In the genomic region with DNA sequence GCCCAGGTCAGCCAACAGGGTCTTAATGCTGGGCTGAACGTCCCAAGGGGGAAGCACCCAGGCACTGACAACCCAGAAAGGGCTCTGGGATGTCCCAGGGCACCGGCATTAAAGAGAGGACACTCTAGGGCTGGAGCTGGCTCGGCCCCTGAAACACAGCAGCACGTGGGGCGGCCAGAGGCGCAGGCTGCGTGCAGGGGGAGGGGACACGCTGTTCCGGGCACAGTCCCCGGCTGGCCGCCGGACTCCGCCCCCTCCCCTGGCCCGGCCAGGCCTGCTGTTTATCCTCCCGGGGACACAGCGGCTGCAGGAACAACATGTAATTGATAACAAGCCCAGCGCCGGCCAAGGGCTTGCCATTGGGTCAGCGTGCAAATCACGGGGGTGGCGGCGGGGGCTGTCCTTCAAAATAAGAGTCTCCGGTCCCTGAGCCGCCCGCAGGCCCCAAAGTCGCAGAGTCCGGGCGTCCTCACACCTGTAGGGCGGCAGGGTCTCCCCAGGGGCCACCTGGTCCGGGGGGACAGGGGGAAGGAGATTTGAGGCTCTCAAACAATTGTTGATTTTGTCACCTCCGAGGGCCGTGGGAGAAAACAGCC, we compare ENCODE assay signal across 8 cellular contexts. TPM values are rescaled to one million over a fixed set of nuclear protein-coding genes. Genes with fewer than 3 reads are reported as not detected.
A peak's percentile ranks its signal among the peaks of the same experiment; 100 is the strongest.
DNase-seq lines count a peak whose midpoint lies in the region; ATAC-seq and TF ChIP-seq lines count a peak whose summit lies in the region.

No MANE protein-coding gene starts in this region.

- H3K27me3 Mint-ChIP-seq in WTC11 (ENCODE audit: low read depth): peaks cover 23% of the 10 kb centered on the region

- H3K27me3 ChIP-seq in BJ (ENCODE audit: control insufficient read depth, insufficient read depth, low read length) (peaks cover 19% of the 10 kb centered on the region), muscle layer of colon (ENCODE audit: control insufficient read depth in 1 of 2, insufficient read depth in 2 of 2, low read length in 2 of 2) (peaks cover 0 to 6% of the 10 kb centered on the region in 2 donors)

- H3K36me3 ChIP-seq in BJ (ENCODE audit: control insufficient read depth, insufficient read depth, low read length) (no peaks in the 10 kb centered on the region), muscle layer of colon (ENCODE audit: insufficient read depth, low read length) (no peaks in the 10 kb centered on the region)

- no peak for TF ChIP-seq CTCF in BJ (IDR thresholded peaks at IDR 0.05; ENCODE audit: insufficient read depth, low read depth, low read length)
- TF ChIP-seq CTCF in WTC11 (IDR thresholded peaks at IDR 0.05): no peak
- no peak for TF ChIP-seq CTCF in fibroblast of mammary gland (conservative IDR thresholded peaks at IDR 0.05; ENCODE audit: control insufficient read depth, insufficient read depth, low read depth, low read length)

- ATAC-seq in WTC11: peak; percentile 73
- ATAC-seq in GM18502 (IDR thresholded peaks at IDR 0.05; ENCODE audit: poor library complexity, unreplicated experiment): no peak
- no peak for ATAC-seq in HG02798 (IDR thresholded peaks at IDR 0.05; ENCODE audit: poor library complexity, unreplicated experiment)

- peak overlapping the region; percentile 86 for H3K27ac ChIP-seq in muscle layer of colon (ENCODE audit: low read depth, low read length)

- peaks cover 13% of the 10 kb centered on the region for H3K9me3 Mint-ChIP-seq in WTC11

- H3K36me3 Mint-ChIP-seq in WTC11: peaks cover 15% of the 10 kb centered on the region; the same call in 1 of the 2 replicates

- peak overlapping the region; percentile 89 for H3K27ac Mint-ChIP-seq in WTC11

- CTCF ChIA-PET in BJ (lab: Yijun Ruan, JAX): no interaction called here
- CTCF ChIA-PET in WTC11 (lab: Charles Lee): no interaction called here

- H3K4me1 ChIP-seq in muscle layer of colon (ENCODE audit: insufficient read depth, low read length): peaks cover 9% of the 10 kb centered on the region

- peaks cover 19% of the 10 kb centered on the region for H3K4me1 Mint-ChIP-seq in WTC11

- no peak for DNase-seq in BJ (ENCODE audit: low read depth)
- peak; percentile 35 for DNase-seq in HK-2 (ENCODE audit: unreplicated experiment)
- peak; percentile 89 for DNase-seq in WTC11 (ENCODE audit: low spot score)
- DNase-seq in fibroblast of mammary gland (ENCODE audit: low read depth): peak; percentile 87
- peak; percentile 95 for DNase-seq in ureter (ENCODE audit: low spot score)

- POLR2A ChIA-PET in BJ (lab: Charles Lee): no interaction called here
- POLR2A ChIA-PET in WTC11 (lab: Charles Lee): no interaction called here

- no peaks in the 10 kb centered on the region for H3K9me3 ChIP-seq in muscle layer of colon (ENCODE audit: low read length)

- peak overlapping the region; percentile 96 for H3K4me3 Mint-ChIP-seq in WTC11

- peak overlapping the region; percentile 87 for H3K9ac ChIP-seq in muscle layer of colon (ENCODE audit: low read length)

- H3K4me3 ChIP-seq in BJ (ENCODE audit: low read depth, low read length) (peak overlapping the region; percentile 38), fibroblast of mammary gland (ENCODE audit: control insufficient read depth, low read depth, low read length) (peak overlapping the region; percentile 52), muscle layer of colon (ENCODE audit: low read depth in 1 of 2, low read length in 2 of 2) (peak overlapping the region; percentile 66 to 81)

TF ChIP-seq in WTC11, 78 proteins besides CTCF, POLR2A, EP300 and RAD21 (continues in another document):
- TF ChIP-seq OVOL2 (CRISPR knock-in tag; IDR thresholded peaks at IDR 0.05; ENCODE audit: borderline replicate concordance): no peak
- no peak for TF ChIP-seq CREM (CRISPR knock-in tag; IDR thresholded peaks at IDR 0.05)
- TF ChIP-seq, protein P1, sequence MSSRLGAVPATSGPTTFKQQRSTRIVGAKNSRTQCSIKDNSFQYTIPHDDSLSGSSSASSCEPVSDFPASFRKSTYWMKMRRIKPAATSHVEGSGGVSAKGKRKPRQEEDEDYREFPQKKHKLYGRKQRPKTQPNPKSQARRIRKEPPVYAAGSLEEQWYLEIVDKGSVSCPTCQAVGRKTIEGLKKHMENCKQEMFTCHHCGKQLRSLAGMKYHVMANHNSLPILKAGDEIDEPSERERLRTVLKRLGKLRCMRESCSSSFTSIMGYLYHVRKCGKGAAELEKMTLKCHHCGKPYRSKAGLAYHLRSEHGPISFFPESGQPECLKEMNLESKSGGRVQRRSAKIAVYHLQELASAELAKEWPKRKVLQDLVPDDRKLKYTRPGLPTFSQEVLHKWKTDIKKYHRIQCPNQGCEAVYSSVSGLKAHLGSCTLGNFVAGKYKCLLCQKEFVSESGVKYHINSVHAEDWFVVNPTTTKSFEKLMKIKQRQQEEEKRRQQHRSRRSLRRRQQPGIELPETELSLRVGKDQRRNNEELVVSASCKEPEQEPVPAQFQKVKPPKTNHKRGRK (CRISPR knock-in tag; IDR thresholded peaks at IDR 0.05; ENCODE audit: borderline replicate concordance): no peak
- TF ChIP-seq, protein P2, sequence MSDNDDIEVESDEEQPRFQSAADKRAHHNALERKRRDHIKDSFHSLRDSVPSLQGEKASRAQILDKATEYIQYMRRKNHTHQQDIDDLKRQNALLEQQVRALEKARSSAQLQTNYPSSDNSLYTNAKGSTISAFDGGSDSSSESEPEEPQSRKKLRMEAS (CRISPR knock-in tag; IDR thresholded peaks at IDR 0.05): peak; percentile 96
- TF ChIP-seq JUN (CRISPR knock-in tag; IDR thresholded peaks at IDR 0.05): no peak
- TF ChIP-seq, protein P3, sequence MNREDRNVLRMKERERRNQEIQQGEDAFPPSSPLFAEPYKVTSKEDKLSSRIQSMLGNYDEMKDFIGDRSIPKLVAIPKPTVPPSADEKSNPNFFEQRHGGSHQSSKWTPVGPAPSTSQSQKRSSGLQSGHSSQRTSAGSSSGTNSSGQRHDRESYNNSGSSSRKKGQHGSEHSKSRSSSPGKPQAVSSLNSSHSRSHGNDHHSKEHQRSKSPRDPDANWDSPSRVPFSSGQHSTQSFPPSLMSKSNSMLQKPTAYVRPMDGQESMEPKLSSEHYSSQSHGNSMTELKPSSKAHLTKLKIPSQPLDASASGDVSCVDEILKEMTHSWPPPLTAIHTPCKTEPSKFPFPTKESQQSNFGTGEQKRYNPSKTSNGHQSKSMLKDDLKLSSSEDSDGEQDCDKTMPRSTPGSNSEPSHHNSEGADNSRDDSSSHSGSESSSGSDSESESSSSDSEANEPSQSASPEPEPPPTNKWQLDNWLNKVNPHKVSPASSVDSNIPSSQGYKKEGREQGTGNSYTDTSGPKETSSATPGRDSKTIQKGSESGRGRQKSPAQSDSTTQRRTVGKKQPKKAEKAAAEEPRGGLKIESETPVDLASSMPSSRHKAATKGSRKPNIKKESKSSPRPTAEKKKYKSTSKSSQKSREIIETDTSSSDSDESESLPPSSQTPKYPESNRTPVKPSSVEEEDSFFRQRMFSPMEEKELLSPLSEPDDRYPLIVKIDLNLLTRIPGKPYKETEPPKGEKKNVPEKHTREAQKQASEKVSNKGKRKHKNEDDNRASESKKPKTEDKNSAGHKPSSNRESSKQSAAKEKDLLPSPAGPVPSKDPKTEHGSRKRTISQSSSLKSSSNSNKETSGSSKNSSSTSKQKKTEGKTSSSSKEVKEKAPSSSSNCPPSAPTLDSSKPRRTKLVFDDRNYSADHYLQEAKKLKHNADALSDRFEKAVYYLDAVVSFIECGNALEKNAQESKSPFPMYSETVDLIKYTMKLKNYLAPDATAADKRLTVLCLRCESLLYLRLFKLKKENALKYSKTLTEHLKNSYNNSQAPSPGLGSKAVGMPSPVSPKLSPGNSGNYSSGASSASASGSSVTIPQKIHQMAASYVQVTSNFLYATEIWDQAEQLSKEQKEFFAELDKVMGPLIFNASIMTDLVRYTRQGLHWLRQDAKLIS (CRISPR knock-in tag; IDR thresholded peaks at IDR 0.05; ENCODE audit: borderline replicate concordance): no peak
- no peak for TF ChIP-seq MYBL2 (CRISPR knock-in tag; IDR thresholded peaks at IDR 0.05)
- TF ChIP-seq ZNF671 (CRISPR knock-in tag; IDR thresholded peaks at IDR 0.05): no peak
- TF ChIP-seq, protein P4, sequence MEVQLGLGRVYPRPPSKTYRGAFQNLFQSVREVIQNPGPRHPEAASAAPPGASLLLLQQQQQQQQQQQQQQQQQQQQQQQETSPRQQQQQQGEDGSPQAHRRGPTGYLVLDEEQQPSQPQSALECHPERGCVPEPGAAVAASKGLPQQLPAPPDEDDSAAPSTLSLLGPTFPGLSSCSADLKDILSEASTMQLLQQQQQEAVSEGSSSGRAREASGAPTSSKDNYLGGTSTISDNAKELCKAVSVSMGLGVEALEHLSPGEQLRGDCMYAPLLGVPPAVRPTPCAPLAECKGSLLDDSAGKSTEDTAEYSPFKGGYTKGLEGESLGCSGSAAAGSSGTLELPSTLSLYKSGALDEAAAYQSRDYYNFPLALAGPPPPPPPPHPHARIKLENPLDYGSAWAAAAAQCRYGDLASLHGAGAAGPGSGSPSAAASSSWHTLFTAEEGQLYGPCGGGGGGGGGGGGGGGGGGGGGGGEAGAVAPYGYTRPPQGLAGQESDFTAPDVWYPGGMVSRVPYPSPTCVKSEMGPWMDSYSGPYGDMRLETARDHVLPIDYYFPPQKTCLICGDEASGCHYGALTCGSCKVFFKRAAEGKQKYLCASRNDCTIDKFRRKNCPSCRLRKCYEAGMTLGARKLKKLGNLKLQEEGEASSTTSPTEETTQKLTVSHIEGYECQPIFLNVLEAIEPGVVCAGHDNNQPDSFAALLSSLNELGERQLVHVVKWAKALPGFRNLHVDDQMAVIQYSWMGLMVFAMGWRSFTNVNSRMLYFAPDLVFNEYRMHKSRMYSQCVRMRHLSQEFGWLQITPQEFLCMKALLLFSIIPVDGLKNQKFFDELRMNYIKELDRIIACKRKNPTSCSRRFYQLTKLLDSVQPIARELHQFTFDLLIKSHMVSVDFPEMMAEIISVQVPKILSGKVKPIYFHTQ (CRISPR knock-in tag; IDR thresholded peaks at IDR 0.05): no peak
- TF ChIP-seq, protein P5, sequence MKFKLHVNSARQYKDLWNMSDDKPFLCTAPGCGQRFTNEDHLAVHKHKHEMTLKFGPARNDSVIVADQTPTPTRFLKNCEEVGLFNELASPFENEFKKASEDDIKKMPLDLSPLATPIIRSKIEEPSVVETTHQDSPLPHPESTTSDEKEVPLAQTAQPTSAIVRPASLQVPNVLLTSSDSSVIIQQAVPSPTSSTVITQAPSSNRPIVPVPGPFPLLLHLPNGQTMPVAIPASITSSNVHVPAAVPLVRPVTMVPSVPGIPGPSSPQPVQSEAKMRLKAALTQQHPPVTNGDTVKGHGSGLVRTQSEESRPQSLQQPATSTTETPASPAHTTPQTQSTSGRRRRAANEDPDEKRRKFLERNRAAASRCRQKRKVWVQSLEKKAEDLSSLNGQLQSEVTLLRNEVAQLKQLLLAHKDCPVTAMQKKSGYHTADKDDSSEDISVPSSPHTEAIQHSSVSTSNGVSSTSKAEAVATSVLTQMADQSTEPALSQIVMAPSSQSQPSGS (CRISPR knock-in tag; IDR thresholded peaks at IDR 0.05; ENCODE audit: borderline replicate concordance, low read depth): no peak

RNA-seq across cellular contexts. Expression of a gene that starts 1.3 kb away (rescaled TPM):
- polyA plus RNA-seq in BJ (2011; rRNA removed): 0.29 and 0.44 TPM in 2 replicates
- polyA minus RNA-seq in BJ (2011; rRNA and poly(A)+ RNA removed): 0.10 and 0.24 TPM in 2 replicates
- total RNA-seq in WTC11 (2021): 12.1 to 14.7 TPM (median 13.0 TPM) in 3 replicates
- 18.9 TPM for total RNA-seq in ureter

RNA-seq across cellular contexts. Expression of a gene that starts 38.8 kb away (rescaled TPM):
- polyA plus RNA-seq in BJ (2011; rRNA removed): not detected in 2 replicates
- polyA minus RNA-seq in BJ (2011; rRNA and poly(A)+ RNA removed): not detected in 2 replicates
- 0.41 TPM in 1 of 3 replicates, not detected in the others for total RNA-seq in WTC11 (2021)
- total RNA-seq in ureter: not detected
